In the genomic region with DNA sequence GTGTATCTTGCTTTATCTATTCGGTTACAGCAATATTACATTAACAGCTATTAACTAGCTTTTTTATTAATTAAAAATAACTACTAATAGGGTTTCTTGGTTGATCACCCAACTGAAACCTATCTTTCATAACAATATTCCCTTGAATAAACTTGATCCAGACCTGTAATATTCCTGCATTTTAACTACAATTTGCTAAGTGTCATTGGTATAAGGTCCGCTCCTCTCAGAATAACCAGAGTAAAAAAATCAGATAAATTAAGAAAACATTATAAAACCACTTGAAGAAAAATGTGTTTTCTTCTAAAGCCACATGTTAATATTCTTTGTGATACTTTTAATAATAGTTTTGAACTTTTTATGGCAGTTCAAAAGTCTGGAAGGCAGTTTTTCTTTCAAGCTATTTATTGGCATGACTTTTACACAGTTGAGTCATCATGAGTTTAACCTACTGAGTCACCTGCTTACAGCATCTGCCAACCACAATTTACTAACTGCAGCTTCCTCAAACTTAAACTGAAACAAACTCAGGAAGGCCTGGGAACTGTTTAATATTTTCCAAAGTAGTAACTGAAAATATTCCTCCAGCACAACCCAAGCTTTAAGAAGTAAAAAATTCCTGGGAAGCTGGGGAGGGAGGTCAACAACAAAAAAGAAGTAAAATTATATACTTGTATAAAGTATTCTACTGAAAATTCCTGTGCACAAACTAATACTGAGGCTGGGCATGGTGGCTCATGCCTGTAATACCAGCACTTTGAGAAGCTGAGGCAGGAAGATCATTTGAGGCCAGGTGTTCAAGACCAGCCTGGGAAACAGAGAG, we compare ENCODE assay signal across 1 cellular context.
TF ChIP-seq lines count a peak whose summit lies in the region.

No MANE protein-coding gene starts in this region.

TF ChIP-seq in K562, 482 proteins besides CTCF, POLR2A, EP300 and RAD21 (continued from another document):
- TF ChIP-seq SMARCE1 (IDR thresholded peaks at IDR 0.05): peak; percentile 90; the same call in 1 of the 2 replicates
- peak; percentile 24 for TF ChIP-seq DACH1 (IDR thresholded peaks at IDR 0.05; ENCODE audit: partially characterized antibody)
- no peak for TF ChIP-seq EHMT2 (IDR thresholded peaks at IDR 0.05)
- peak; percentile 97 for TF ChIP-seq JUND (IDR thresholded peaks at IDR 0.05; ENCODE audit: borderline replicate concordance, low read depth, low read length)
- TF ChIP-seq JUND (tag; IDR thresholded peaks at IDR 0.05; ENCODE audit: borderline replicate concordance, low read depth, low read length): peak; percentile 97
- no peak for TF ChIP-seq PHB (CRISPR knock-in tag; IDR thresholded peaks at IDR 0.05)
- TF ChIP-seq MYBL2 (IDR thresholded peaks at IDR 0.05; ENCODE audit: low read depth): peak; percentile 89
- no peak for TF ChIP-seq MYBL2 (CRISPR knock-in tag; IDR thresholded peaks at IDR 0.05; ENCODE audit: borderline replicate concordance)
- no peak for TF ChIP-seq TEAD2 (tag; IDR thresholded peaks at IDR 0.05)
- TF ChIP-seq MTA2 (IDR thresholded peaks at IDR 0.05; ENCODE audit: low read depth): no peak
- TF ChIP-seq, protein P1, sequence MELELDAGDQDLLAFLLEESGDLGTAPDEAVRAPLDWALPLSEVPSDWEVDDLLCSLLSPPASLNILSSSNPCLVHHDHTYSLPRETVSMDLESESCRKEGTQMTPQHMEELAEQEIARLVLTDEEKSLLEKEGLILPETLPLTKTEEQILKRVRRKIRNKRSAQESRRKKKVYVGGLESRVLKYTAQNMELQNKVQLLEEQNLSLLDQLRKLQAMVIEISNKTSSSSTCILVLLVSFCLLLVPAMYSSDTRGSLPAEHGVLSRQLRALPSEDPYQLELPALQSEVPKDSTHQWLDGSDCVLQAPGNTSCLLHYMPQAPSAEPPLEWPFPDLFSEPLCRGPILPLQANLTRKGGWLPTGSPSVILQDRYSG (tag; conservative IDR thresholded peaks at IDR 0.05; ENCODE audit: low read depth): no peak
- peak; percentile 85 for TF ChIP-seq NFE2 (IDR thresholded peaks at IDR 0.05; ENCODE audit: low read depth)
- TF ChIP-seq MAFG (tag; conservative IDR thresholded peaks at IDR 0.05): 0 out of 2 replicates have a peak, but pooled peaks have one; percentile 35
- TF ChIP-seq, protein P2, sequence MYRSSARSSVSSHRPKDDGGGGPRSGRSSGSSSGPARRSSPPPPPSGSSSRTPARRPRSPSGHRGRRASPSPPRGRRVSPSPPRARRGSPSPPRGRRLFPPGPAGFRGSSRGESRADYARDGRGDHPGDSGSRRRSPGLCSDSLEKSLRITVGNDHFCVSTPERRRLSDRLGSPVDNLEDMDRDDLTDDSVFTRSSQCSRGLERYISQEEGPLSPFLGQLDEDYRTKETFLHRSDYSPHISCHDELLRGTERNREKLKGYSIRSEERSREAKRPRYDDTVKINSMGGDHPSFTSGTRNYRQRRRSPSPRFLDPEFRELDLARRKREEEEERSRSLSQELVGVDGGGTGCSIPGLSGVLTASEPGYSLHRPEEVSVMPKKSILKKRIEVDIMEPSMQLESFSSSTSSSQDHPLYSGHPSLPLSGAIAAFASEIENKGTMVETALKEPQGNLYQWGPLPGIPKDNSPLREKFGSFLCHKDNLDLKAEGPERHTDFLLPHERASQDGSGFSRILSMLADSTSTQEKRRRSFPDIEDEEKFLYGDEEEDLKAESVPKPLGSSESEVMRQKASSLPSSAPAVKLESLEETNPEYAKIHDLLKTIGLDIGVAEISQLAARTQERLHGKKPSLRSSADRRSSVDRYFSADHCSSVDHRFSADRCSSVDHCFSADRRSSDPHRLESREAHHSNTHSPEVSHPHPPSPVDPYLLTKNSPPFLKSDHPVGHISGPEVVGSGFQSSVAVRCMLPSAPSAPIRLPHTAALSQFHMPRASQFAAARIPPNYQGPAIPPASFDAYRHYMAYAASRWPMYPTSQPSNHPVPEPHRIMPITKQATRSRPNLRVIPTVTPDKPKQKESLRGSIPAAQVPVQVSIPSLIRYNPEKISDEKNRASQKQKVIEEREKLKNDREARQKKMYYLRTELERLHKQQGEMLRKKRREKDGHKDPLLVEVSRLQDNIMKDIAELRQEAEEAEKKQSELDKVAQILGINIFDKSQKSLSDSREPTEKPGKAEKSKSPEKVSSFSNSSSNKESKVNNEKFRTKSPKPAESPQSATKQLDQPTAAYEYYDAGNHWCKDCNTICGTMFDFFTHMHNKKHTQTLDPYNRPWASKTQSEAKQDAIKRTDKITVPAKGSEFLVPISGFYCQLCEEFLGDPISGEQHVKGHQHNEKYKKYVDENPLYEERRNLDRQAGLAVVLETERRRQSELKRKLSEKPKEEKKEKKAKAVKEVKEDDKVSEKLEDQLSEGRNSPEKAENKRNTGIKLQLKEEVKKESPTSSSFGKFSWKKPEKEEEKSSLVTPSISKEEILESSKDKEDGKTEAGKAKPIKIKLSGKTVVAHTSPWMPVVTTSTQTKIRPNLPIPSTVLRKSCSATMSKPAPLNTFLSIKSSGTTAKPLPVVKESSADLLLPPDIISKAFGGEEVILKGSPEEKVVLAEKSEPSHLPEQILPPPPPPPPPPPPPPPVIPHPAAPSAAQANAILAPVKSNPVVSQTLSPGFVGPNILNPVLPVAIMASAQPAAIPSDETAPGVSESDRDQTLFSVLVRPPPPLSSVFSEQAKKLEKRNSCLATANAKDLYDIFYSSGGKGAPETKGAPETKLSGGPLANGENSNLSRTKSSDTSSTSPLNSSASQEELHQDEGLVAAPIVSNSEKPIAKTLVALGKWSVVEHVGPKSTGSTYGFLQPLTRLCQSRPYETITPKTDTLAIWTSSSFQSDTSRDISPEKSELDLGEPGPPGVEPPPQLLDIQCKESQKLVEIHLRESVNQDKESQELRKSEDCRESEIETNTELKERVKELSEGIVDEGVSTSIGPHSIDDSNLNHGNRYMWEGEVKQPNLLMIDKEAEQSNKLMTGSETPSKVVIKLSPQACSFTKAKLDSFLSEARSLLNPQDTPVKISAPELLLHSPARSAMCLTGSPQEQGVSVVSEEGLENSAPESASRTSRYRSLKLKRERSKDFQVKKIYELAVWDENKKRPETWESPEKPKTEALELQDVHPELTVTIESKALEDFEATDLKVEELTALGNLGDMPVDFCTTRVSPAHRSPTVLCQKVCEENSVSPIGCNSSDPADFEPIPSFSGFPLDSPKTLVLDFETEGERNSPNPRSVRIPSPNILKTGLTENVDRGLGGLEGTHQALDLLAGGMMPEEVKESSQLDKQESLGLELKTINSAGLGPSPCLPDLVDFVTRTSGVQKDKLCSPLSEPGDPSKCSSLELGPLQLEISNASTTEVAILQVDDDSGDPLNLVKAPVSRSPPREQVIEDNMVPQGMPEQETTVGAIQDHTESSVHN (IDR thresholded peaks at IDR 0.05; ENCODE audit: borderline replicate concordance in 1 of 2, low read depth in 1 of 2): 0 out of 4 replicates have a peak, but pooled peaks of 1 of the 2 experiments have one; percentile 61
- peak; percentile 42; the same call in 1 of the 2 replicates for TF ChIP-seq MAFF (IDR thresholded peaks at IDR 0.05; ENCODE audit: low read length)
- peak; percentile 43; the same call in 1 of the 2 replicates for TF ChIP-seq ATF7 (IDR thresholded peaks at IDR 0.05)
- no peak for TF ChIP-seq ZNF232 (CRISPR knock-in tag; IDR thresholded peaks at IDR 0.05)
- TF ChIP-seq ZKSCAN8 (CRISPR knock-in tag; IDR thresholded peaks at IDR 0.05): peak; percentile 43; the same call in 1 of the 2 replicates
- peak; percentile 78 for TF ChIP-seq ZNF592 (IDR thresholded peaks at IDR 0.05)
- TF ChIP-seq CC2D1A (IDR thresholded peaks at IDR 0.05): peak; percentile 72; the same call in 1 of the 2 replicates
- TF ChIP-seq HINFP (tag; conservative IDR thresholded peaks at IDR 0.05; ENCODE audit: low read depth): no peak
- TF ChIP-seq TRIM28 (IDR thresholded peaks at IDR 0.05): no peak
- TF ChIP-seq, protein P3, sequence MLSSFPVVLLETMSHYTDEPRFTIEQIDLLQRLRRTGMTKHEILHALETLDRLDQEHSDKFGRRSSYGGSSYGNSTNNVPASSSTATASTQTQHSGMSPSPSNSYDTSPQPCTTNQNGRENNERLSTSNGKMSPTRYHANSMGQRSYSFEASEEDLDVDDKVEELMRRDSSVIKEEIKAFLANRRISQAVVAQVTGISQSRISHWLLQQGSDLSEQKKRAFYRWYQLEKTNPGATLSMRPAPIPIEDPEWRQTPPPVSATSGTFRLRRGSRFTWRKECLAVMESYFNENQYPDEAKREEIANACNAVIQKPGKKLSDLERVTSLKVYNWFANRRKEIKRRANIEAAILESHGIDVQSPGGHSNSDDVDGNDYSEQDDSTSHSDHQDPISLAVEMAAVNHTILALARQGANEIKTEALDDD (IDR thresholded peaks at IDR 0.05): peak; percentile 95
- peak; percentile 47; the same call in 1 of the 2 replicates for TF ChIP-seq ZNF395 (CRISPR knock-in tag; IDR thresholded peaks at IDR 0.05)
- no peak for TF ChIP-seq HNRNPLL (IDR thresholded peaks at IDR 0.05; ENCODE audit: low read depth, low read length, poor library complexity, severe bottlenecking)
TF ChIP-seq in K562: peak in this region for 51.
